ENCODE assay signal across 24 cellular contexts in genomic region chr14:98945611-98946570, GRCh38.
DNase-seq lines count a peak whose midpoint lies in the region; ATAC-seq, FAIRE-seq and TF ChIP-seq lines count a peak whose summit lies in the region.
"Had no signal": no experiment of that assay in that cellular context is flagged by ENCODE, and none has a peak within 500 bp of the region (broad histone marks: within the 10 kb centered on the region; RNA-seq: fewer than 3 reads in every experiment).

No MANE protein-coding gene starts in this region.

- DNase-seq in activated CD8-positive, alpha-beta memory T cell treated with anti-CD3 and anti-CD28 coated beads for 24 hours, result peak; percentile 32
- no peak for DNase-seq in activated CD8-positive, alpha-beta memory T cell treated with anti-CD3 and anti-CD28 coated beads, Interleukin-2, amount 10 ng/mL, durations not matched to agents 7 days and 5 days
- DNase-seq in heart right ventricle (no peak), sigmoid colon (peak; percentile 55), urothelium cell line (ENCODE audit: low spot score) (no peak)
- no peak for DNase-seq in stimulated activated naive CD8-positive, alpha-beta T cell treated with anti-CD3 and anti-CD28 coated beads, Interleukin-15, amount 100 ng/mL, for 72 hours
- DNase-seq: activated CD4-positive, alpha-beta T cell treated with anti-CD3 and anti-CD28 coated beads, Interleukin-2, amount 10 ng/mL, durations not matched to agents 7 days and 5 days; CD4-positive, CD25-positive, alpha-beta regulatory T cell; cortex of kidney; gastrocnemius medialis; H7; lower lobe of right lung; NCI-H1092 treated with DMSO at 0.1 percent for 48 hours; NCI-H1930; NCI-H526 treated with DMSO at 0.1 percent for 48 hours; stomach; transverse colon had no signal

- no peak for TF ChIP-seq EP300 in sigmoid colon (IDR thresholded peaks at IDR 0.05)

- no peak for ATAC-seq in activated CD8-positive, alpha-beta memory T cell treated with anti-CD3 and anti-CD28 coated beads, Interleukin-2, amount 10 ng/mL, durations not matched to agents 7 days and 5 days
- ATAC-seq in heart right ventricle (peak in 5 of 8 donors; percentile 22 to 84 (median 72)), GM21576 (IDR thresholded peaks at IDR 0.05; ENCODE audit: unreplicated experiment) (no peak)
- no peak for ATAC-seq in stimulated activated naive CD8-positive, alpha-beta T cell treated with anti-CD3 and anti-CD28 coated beads, Interleukin-15, amount 100 ng/mL, for 72 hours
- ATAC-seq: lower lobe of right lung, Panc1 had no signal

- H3K9me3 ChIP-seq in heart right ventricle, result no peaks in the 10 kb centered on the region
- no peaks in the 10 kb centered on the region for H3K9me3 ChIP-seq in sigmoid colon
- H3K9me3 ChIP-seq: esophagus muscularis mucosa, gastrocnemius medialis, lower lobe of right lung, stomach, transverse colon had no signal

- H3K27me3 ChIP-seq in heart right ventricle, result peaks cover 0 to 29% (median 6%) of the 10 kb centered on the region in 7 donors
- H3K27me3 ChIP-seq in sigmoid colon, result no peaks in the 10 kb centered on the region
- H3K27me3 ChIP-seq: esophagus muscularis mucosa, stomach, transverse colon had no signal

- no peaks in the 10 kb centered on the region for H3K27me3 Mint-ChIP-seq in activated CD8-positive, alpha-beta memory T cell treated with anti-CD3 and anti-CD28 coated beads, Interleukin-2, amount 10 ng/mL, durations not matched to agents 7 days and 5 days
- H3K27me3 Mint-ChIP-seq in stimulated activated naive CD8-positive, alpha-beta T cell treated with anti-CD3 and anti-CD28 coated beads, Interleukin-15, amount 100 ng/mL, for 72 hours, result no peaks in the 10 kb centered on the region
- H3K27me3 Mint-ChIP-seq: activated CD4-positive, alpha-beta T cell treated with anti-CD3 and anti-CD28 coated beads, Interleukin-2, amount 10 ng/mL, durations not matched to agents 7 days and 5 days; CD4-positive, CD25-positive, alpha-beta regulatory T cell had no signal

- H3K27ac Mint-ChIP-seq in activated CD8-positive, alpha-beta memory T cell treated with anti-CD3 and anti-CD28 coated beads, Interleukin-2, amount 10 ng/mL, durations not matched to agents 7 days and 5 days, result no peak overlapping the region
- no peak overlapping the region for H3K27ac Mint-ChIP-seq in stimulated activated naive CD8-positive, alpha-beta T cell treated with anti-CD3 and anti-CD28 coated beads, Interleukin-15, amount 100 ng/mL, for 72 hours
- H3K27ac Mint-ChIP-seq: activated CD4-positive, alpha-beta T cell treated with anti-CD3 and anti-CD28 coated beads, Interleukin-2, amount 10 ng/mL, durations not matched to agents 7 days and 5 days had no signal

- H3K36me3 Mint-ChIP-seq in activated CD8-positive, alpha-beta memory T cell treated with anti-CD3 and anti-CD28 coated beads, Interleukin-2, amount 10 ng/mL, durations not matched to agents 7 days and 5 days, result no peaks in the 10 kb centered on the region
- H3K36me3 Mint-ChIP-seq: CD4-positive, CD25-positive, alpha-beta regulatory T cell had no signal

- no peak for FAIRE-seq in urothelium cell line (lab: Jason Lieb, UNC)

- H3K4me3 ChIP-seq in heart right ventricle (no peak overlapping the region), sigmoid colon (no peak overlapping the region)
- H3K4me3 ChIP-seq: esophagus muscularis mucosa, gastrocnemius medialis, lower lobe of right lung, SK-N-MC, stomach, transverse colon had no signal

- peaks cover 17% of the 10 kb centered on the region for H3K4me1 Mint-ChIP-seq in activated CD8-positive, alpha-beta memory T cell treated with anti-CD3 and anti-CD28 coated beads, Interleukin-2, amount 10 ng/mL, durations not matched to agents 7 days and 5 days
- H3K4me1 Mint-ChIP-seq in stimulated activated naive CD8-positive, alpha-beta T cell treated with anti-CD3 and anti-CD28 coated beads, Interleukin-15, amount 100 ng/mL, for 72 hours, result peaks cover 38% of the 10 kb centered on the region

- TF ChIP-seq POLR2A in sigmoid colon (IDR thresholded peaks at IDR 0.05), result no peak

- H3K36me3 ChIP-seq in heart right ventricle (no peaks in the 10 kb centered on the region), sigmoid colon (no peaks in the 10 kb centered on the region)
- H3K36me3 ChIP-seq: esophagus muscularis mucosa, gastrocnemius medialis, lower lobe of right lung, stomach, transverse colon had no signal

- no peak overlapping the region for H3K4me3 Mint-ChIP-seq in activated CD8-positive, alpha-beta memory T cell treated with anti-CD3 and anti-CD28 coated beads, Interleukin-2, amount 10 ng/mL, durations not matched to agents 7 days and 5 days
- H3K4me3 Mint-ChIP-seq in stimulated activated naive CD8-positive, alpha-beta T cell treated with anti-CD3 and anti-CD28 coated beads, Interleukin-15, amount 100 ng/mL, for 72 hours, result no peak overlapping the region
- H3K4me3 Mint-ChIP-seq: activated CD4-positive, alpha-beta T cell treated with anti-CD3 and anti-CD28 coated beads, Interleukin-2, amount 10 ng/mL, durations not matched to agents 7 days and 5 days had no signal

- CTCF ChIA-PET in activated CD8-positive, alpha-beta memory T cell treated with anti-CD3 and anti-CD28 coated beads, Interleukin-2, amount 10 ng/mL, durations not matched to agents 7 days and 5 days (lab: Charles Lee), result no interaction called here

- TF ChIP-seq CTCF in VCaP (conservative IDR thresholded peaks at IDR 0.05), result no peak
- TF ChIP-seq CTCF in heart right ventricle (IDR thresholded peaks at IDR 0.05), result no peak
- no peak for TF ChIP-seq CTCF in sigmoid colon (IDR thresholded peaks at IDR 0.05)

- intact Hi-C loops in heart right ventricle (cut with DNase I) (no loop called here), sigmoid colon (cut with DNase I) (no loop called here)

- H3K27ac ChIP-seq in VCaP, result peak overlapping the region; percentile 5; the same call in 1 of the 2 replicates
- peak overlapping the region in 2 of 10 donors; percentile 8 to 50 for H3K27ac ChIP-seq in heart right ventricle
- no peak overlapping the region for H3K27ac ChIP-seq in sigmoid colon
- H3K27ac ChIP-seq: 22Rv1, esophagus muscularis mucosa, gastrocnemius medialis, HL-60, lower lobe of right lung, stomach, transverse colon had no signal

- peaks cover 0 to 26% (median 0%) of the 10 kb centered on the region in 9 donors for H3K4me1 ChIP-seq in heart right ventricle
- H3K4me1 ChIP-seq in sigmoid colon, result peaks cover 0 to 8% (median 5%) of the 10 kb centered on the region in 4 donors
- H3K4me1 ChIP-seq: gastrocnemius medialis had no signal

- 56 to 58% methylated on average over 23 of the region's 23 CpGs for WGBS in heart right ventricle, 2 donors
- 68 to 75% methylated on average over 23 of the region's 23 CpGs for WGBS in sigmoid colon, 2 donors

- no peaks in the 10 kb centered on the region for H3K9me3 Mint-ChIP-seq in activated CD8-positive, alpha-beta memory T cell treated with anti-CD3 and anti-CD28 coated beads, Interleukin-2, amount 10 ng/mL, durations not matched to agents 7 days and 5 days (ENCODE audit: low read depth)
- H3K9me3 Mint-ChIP-seq in stimulated activated naive CD8-positive, alpha-beta T cell treated with anti-CD3 and anti-CD28 coated beads, Interleukin-15, amount 100 ng/mL, for 72 hours, result no peaks in the 10 kb centered on the region
- H3K9me3 Mint-ChIP-seq: CD4-positive, CD25-positive, alpha-beta regulatory T cell had no signal

Comparison
In these comparisons a context has a peak if more than half of its experiments do, and no peak if none do; other contexts are left out.
1. DNase-seq: peak in activated CD8-positive, alpha-beta memory T cell treated with anti-CD3 and anti-CD28 coated beads for 24 hours (single experiment) and sigmoid colon (single experiment); none in activated CD8-positive, alpha-beta memory T cell treated with anti-CD3 and anti-CD28 coated beads, Interleukin-2, amount 10 ng/mL, durations not matched to agents 7 days and 5 days (single experiment), heart right ventricle (0 of 2), stimulated activated naive CD8-positive, alpha-beta T cell treated with anti-CD3 and anti-CD28 coated beads, Interleukin-15, amount 100 ng/mL, for 72 hours (0 of 2) and urothelium cell line (single experiment).
2. ATAC-seq: peak in heart right ventricle (5 of 8); none in activated CD8-positive, alpha-beta memory T cell treated with anti-CD3 and anti-CD28 coated beads, Interleukin-2, amount 10 ng/mL, durations not matched to agents 7 days and 5 days (single experiment), stimulated activated naive CD8-positive, alpha-beta T cell treated with anti-CD3 and anti-CD28 coated beads, Interleukin-15, amount 100 ng/mL, for 72 hours (single experiment) and GM21576 (single experiment).